Comparison of ENCODE assay signal across 10 cellular contexts in genomic region chr11:117199916-117200812, GRCh38. TPM values are rescaled to one million over a fixed set of nuclear protein-coding genes. Genes with fewer than 3 reads are reported as not detected.
A peak's percentile ranks its signal among the peaks of the same experiment; 100 is the strongest.
DNase-seq lines count a peak whose midpoint lies in the region; ATAC-seq, FAIRE-seq and TF ChIP-seq lines count a peak whose summit lies in the region.
"Had no signal": no experiment of that assay in that cellular context is flagged by ENCODE, and none has a peak within 500 bp of the region (broad histone marks: within the 10 kb centered on the region; RNA-seq: fewer than 3 reads in every experiment).

No MANE protein-coding gene starts in this region.

- peaks cover 13% of the 10 kb centered on the region for H3K4me1 ChIP-seq in endodermal cell (ENCODE audit: control insufficient read depth, insufficient read depth, low read length)

- TF ChIP-seq CTCF in endodermal cell (conservative IDR thresholded peaks at IDR 0.05) (no peak), type B pancreatic cell (conservative IDR thresholded peaks at IDR 0.05) (no peak)

- peak overlapping the region; percentile 88 for H3K4me3 ChIP-seq in endodermal cell (ENCODE audit: low read length)

- no peaks in the 10 kb centered on the region for H3K27me3 ChIP-seq in endodermal cell (ENCODE audit: control insufficient read depth, insufficient read depth, low read length, poor library complexity, severe bottlenecking)

- WGBS in endodermal cell (ENCODE audit: insufficient coverage in 1 of 2, insufficient read length in 1 of 2), 2 experiments: 20 to 29% methylated on average over 3 to 13 of the region's 13 CpGs

- peaks cover 39% of the 10 kb centered on the region for H3K36me3 ChIP-seq in endodermal cell (ENCODE audit: control insufficient read depth, insufficient read depth, low read length)

- ATAC-seq in activated naive CD8-positive, alpha-beta T cell treated with anti-CD3 and anti-CD28 coated beads, Interleukin-2, amount 50 U/mL, for 24 hours: no peak
- no peak for ATAC-seq in GM21360 (IDR thresholded peaks at IDR 0.05; ENCODE audit: unreplicated experiment)
- no peak for ATAC-seq in HG02642 (IDR thresholded peaks at IDR 0.05; ENCODE audit: poor library complexity, unreplicated experiment)

- no peak overlapping the region for H3K27ac ChIP-seq in endodermal cell (ENCODE audit: low read depth, low read length)

- no peaks in the 10 kb centered on the region for H3K4me1 Mint-ChIP-seq in activated naive CD8-positive, alpha-beta T cell treated with anti-CD3 and anti-CD28 coated beads, Interleukin-2, amount 50 U/mL, for 24 hours
- H3K4me1 Mint-ChIP-seq in activated naive CD8-positive, alpha-beta T cell treated with anti-CD3 and anti-CD28 coated beads for 36 hours: peaks cover 2% of the 10 kb centered on the region
- H3K4me1 Mint-ChIP-seq in endodermal cell (peaks cover 42% of the 10 kb centered on the region), type B pancreatic cell (ENCODE audit: unreplicated experiment) (peaks cover 25% of the 10 kb centered on the region)

- FAIRE-seq in HTR-8/SVneo (lab: Jason Lieb, UNC): no peak

- no peak for DNase-seq in activated naive CD8-positive, alpha-beta T cell treated with anti-CD3 and anti-CD28 coated beads, Interleukin-2, amount 50 U/mL, for 24 hours
- DNase-seq in activated naive CD8-positive, alpha-beta T cell treated with anti-CD3 and anti-CD28 coated beads for 36 hours: no peak
- peak; percentile 68 for DNase-seq in endodermal cell
- DNase-seq in myocyte (ENCODE audit: low read depth): peak; percentile 32
- DNase-seq in type B pancreatic cell (ENCODE audit: extremely low spot score, unreplicated experiment): no peak
- no peak for DNase-seq in HTR-8/SVneo (ENCODE audit: insufficient read length, low spot score)
- DNase-seq: activated CD4-positive, alpha-beta T cell treated with anti-CD3 and anti-CD28 coated beads for 4 hours; cortex of kidney had no signal

- peak overlapping the region; percentile 31 for H3K27ac Mint-ChIP-seq in activated naive CD8-positive, alpha-beta T cell treated with anti-CD3 and anti-CD28 coated beads, Interleukin-2, amount 50 U/mL, for 24 hours
- no peak overlapping the region for H3K27ac Mint-ChIP-seq in activated naive CD8-positive, alpha-beta T cell treated with anti-CD3 and anti-CD28 coated beads for 36 hours
- H3K27ac Mint-ChIP-seq in endodermal cell: peak overlapping the region; percentile 76
- peak overlapping the region; percentile 83 for H3K27ac Mint-ChIP-seq in type B pancreatic cell

- H3K4me3 Mint-ChIP-seq in activated naive CD8-positive, alpha-beta T cell treated with anti-CD3 and anti-CD28 coated beads, Interleukin-2, amount 50 U/mL, for 24 hours: no peak overlapping the region
- no peak overlapping the region for H3K4me3 Mint-ChIP-seq in activated naive CD8-positive, alpha-beta T cell treated with anti-CD3 and anti-CD28 coated beads for 36 hours
- H3K4me3 Mint-ChIP-seq in endodermal cell (peak overlapping the region; percentile 64), type B pancreatic cell (peak overlapping the region; percentile 76)

- peaks cover under 1% of the 10 kb centered on the region for H3K36me3 Mint-ChIP-seq in activated naive CD8-positive, alpha-beta T cell treated with anti-CD3 and anti-CD28 coated beads, Interleukin-2, amount 50 U/mL, for 24 hours (ENCODE audit: low read depth)
- peaks cover 7% of the 10 kb centered on the region for H3K36me3 Mint-ChIP-seq in activated naive CD8-positive, alpha-beta T cell treated with anti-CD3 and anti-CD28 coated beads for 36 hours
- H3K36me3 Mint-ChIP-seq in endodermal cell (ENCODE audit: low read depth) (peaks cover 38% of the 10 kb centered on the region), type B pancreatic cell (peaks cover 18% of the 10 kb centered on the region)

- no peaks in the 10 kb centered on the region for H3K9me3 ChIP-seq in endodermal cell (ENCODE audit: control insufficient read depth, low read length)

- no peaks in the 10 kb centered on the region for H3K9me3 Mint-ChIP-seq in activated naive CD8-positive, alpha-beta T cell treated with anti-CD3 and anti-CD28 coated beads, Interleukin-2, amount 50 U/mL, for 24 hours
- H3K9me3 Mint-ChIP-seq in activated naive CD8-positive, alpha-beta T cell treated with anti-CD3 and anti-CD28 coated beads for 36 hours: no peaks in the 10 kb centered on the region
- H3K9me3 Mint-ChIP-seq in endodermal cell (no peaks in the 10 kb centered on the region), type B pancreatic cell (no peaks in the 10 kb centered on the region)

- peak overlapping the region; percentile 86 for H3K9ac ChIP-seq in endodermal cell (ENCODE audit: extremely low read depth, low read length, poor library complexity, severe bottlenecking)

- no peaks in the 10 kb centered on the region for H3K27me3 Mint-ChIP-seq in activated naive CD8-positive, alpha-beta T cell treated with anti-CD3 and anti-CD28 coated beads, Interleukin-2, amount 50 U/mL, for 24 hours
- H3K27me3 Mint-ChIP-seq in activated naive CD8-positive, alpha-beta T cell treated with anti-CD3 and anti-CD28 coated beads for 36 hours: no peaks in the 10 kb centered on the region
- H3K27me3 Mint-ChIP-seq in endodermal cell (ENCODE audit: insufficient read depth): no peaks in the 10 kb centered on the region
- H3K27me3 Mint-ChIP-seq in type B pancreatic cell: no peaks in the 10 kb centered on the region

RNA-seq across cellular contexts. Expression of gene TAGLN, which starts 1.0 kb away (rescaled TPM):
- total RNA-seq in activated naive CD8-positive, alpha-beta T cell treated with anti-CD3 and anti-CD28 coated beads for 36 hours: 1 to 10 TPM; 2.0 TPM
- 100 to 1,000 TPM; 228 to 412 TPM for total RNA-seq in endodermal cell
- polyA plus RNA-seq in endodermal cell (2013, experiment 1 of 2): 375 TPM
- polyA plus RNA-seq in endodermal cell (2013, experiment 2 of 2): 542 TPM
- 462 and 502 TPM in 2 replicates for total RNA-seq in myocyte
- polyA plus RNA-seq in myocyte (2012): 4,113 TPM
- total RNA-seq in type B pancreatic cell (ENCODE audit: low replicate concordance): 97.9 and 106 TPM in 2 replicates

RNA-seq across cellular contexts. Expression of gene SIDT2, which starts 21.6 kb away (rescaled TPM):
- 1 to 10 TPM; 8.0 to 8.7 TPM for total RNA-seq in activated naive CD8-positive, alpha-beta T cell treated with anti-CD3 and anti-CD28 coated beads for 36 hours
- total RNA-seq in endodermal cell (10 to 100 TPM; 39.3 to 43.0 TPM), myocyte (24.7 and 39.6 TPM in 2 replicates), type B pancreatic cell (ENCODE audit: low replicate concordance) (53.1 and 62.0 TPM in 2 replicates)
- polyA plus RNA-seq in endodermal cell (2013, experiment 1 of 2): 23.7 TPM
- polyA plus RNA-seq in endodermal cell (2013, experiment 2 of 2): 21.9 TPM
- polyA plus RNA-seq in myocyte (2012): 70.3 TPM

RNA-seq across cellular contexts. Expression of gene PCSK7, which starts 31.7 kb away (rescaled TPM):
- 10 to 100 TPM; 85.0 to 85.9 TPM for total RNA-seq in activated naive CD8-positive, alpha-beta T cell treated with anti-CD3 and anti-CD28 coated beads for 36 hours
- total RNA-seq in endodermal cell (10 to 100 TPM; 56.5 to 58.6 TPM), myocyte (36.8 and 42.3 TPM in 2 replicates), type B pancreatic cell (ENCODE audit: low replicate concordance) (54.6 and 61.1 TPM in 2 replicates)
- polyA plus RNA-seq in endodermal cell (2013, experiment 1 of 2): 27.4 TPM
- 21.1 TPM for polyA plus RNA-seq in endodermal cell (2013, experiment 2 of 2)
- polyA plus RNA-seq in myocyte (2012): 46.9 TPM

RNA-seq across cellular contexts. Expression of gene RNF214, which starts 32.3 kb away (rescaled TPM):
- total RNA-seq in activated naive CD8-positive, alpha-beta T cell treated with anti-CD3 and anti-CD28 coated beads for 36 hours: 10 to 100 TPM; 16.6 to 17.3 TPM
- total RNA-seq in endodermal cell (10 to 100 TPM; 46.4 to 51.1 TPM), myocyte (14.8 and 16.3 TPM in 2 replicates), type B pancreatic cell (ENCODE audit: low replicate concordance) (29.0 and 34.7 TPM in 2 replicates)
- polyA plus RNA-seq in endodermal cell (2013, experiment 1 of 2): 35.7 TPM
- 37.2 TPM for polyA plus RNA-seq in endodermal cell (2013, experiment 2 of 2)
- polyA plus RNA-seq in myocyte (2012): 14.5 TPM

RNA-seq across cellular contexts. Expression of gene PAFAH1B2, which starts 56.1 kb away (rescaled TPM):
- 10 to 100 TPM; 67.5 to 67.6 TPM for total RNA-seq in activated naive CD8-positive, alpha-beta T cell treated with anti-CD3 and anti-CD28 coated beads for 36 hours
- 100 to 1,000 TPM; 114 to 115 TPM for total RNA-seq in endodermal cell
- polyA plus RNA-seq in endodermal cell (2013, experiment 1 of 2): 70.0 TPM
- polyA plus RNA-seq in endodermal cell (2013, experiment 2 of 2): 63.5 TPM
- 93.0 and 94.1 TPM in 2 replicates for total RNA-seq in myocyte
- 47.2 TPM for polyA plus RNA-seq in myocyte (2012)
- 94.5 and 101 TPM in 2 replicates for total RNA-seq in type B pancreatic cell (ENCODE audit: low replicate concordance)

Comparison
In these comparisons a context has a peak if more than half of its experiments do, and no peak if none do; other contexts are left out.
1. DNase-seq: peak in endodermal cell (single experiment) and myocyte (single experiment); none in activated naive CD8-positive, alpha-beta T cell treated with anti-CD3 and anti-CD28 coated beads, Interleukin-2, amount 50 U/mL, for 24 hours (single experiment), activated naive CD8-positive, alpha-beta T cell treated with anti-CD3 and anti-CD28 coated beads for 36 hours (single experiment), type B pancreatic cell (single experiment) and HTR-8/SVneo (single experiment).
2. H3K4me3 Mint-ChIP-seq: peak in endodermal cell (single experiment) and type B pancreatic cell (single experiment); none in activated naive CD8-positive, alpha-beta T cell treated with anti-CD3 and anti-CD28 coated beads, Interleukin-2, amount 50 U/mL, for 24 hours (single experiment) and activated naive CD8-positive, alpha-beta T cell treated with anti-CD3 and anti-CD28 coated beads for 36 hours (single experiment).
3. RNA of gene TAGLN, which starts 1.0 kb away (total RNA-seq): 462 to 502 TPM in myocyte, 228 to 412 TPM in endodermal cell and 97.9 to 106 TPM in type B pancreatic cell; 2.0 TPM in activated naive CD8-positive, alpha-beta T cell treated with anti-CD3 and anti-CD28 coated beads for 36 hours; every median in the first group is over 10 times any median in the second.